1 cellular context compared by ENCODE assay signal in the genomic region with DNA sequence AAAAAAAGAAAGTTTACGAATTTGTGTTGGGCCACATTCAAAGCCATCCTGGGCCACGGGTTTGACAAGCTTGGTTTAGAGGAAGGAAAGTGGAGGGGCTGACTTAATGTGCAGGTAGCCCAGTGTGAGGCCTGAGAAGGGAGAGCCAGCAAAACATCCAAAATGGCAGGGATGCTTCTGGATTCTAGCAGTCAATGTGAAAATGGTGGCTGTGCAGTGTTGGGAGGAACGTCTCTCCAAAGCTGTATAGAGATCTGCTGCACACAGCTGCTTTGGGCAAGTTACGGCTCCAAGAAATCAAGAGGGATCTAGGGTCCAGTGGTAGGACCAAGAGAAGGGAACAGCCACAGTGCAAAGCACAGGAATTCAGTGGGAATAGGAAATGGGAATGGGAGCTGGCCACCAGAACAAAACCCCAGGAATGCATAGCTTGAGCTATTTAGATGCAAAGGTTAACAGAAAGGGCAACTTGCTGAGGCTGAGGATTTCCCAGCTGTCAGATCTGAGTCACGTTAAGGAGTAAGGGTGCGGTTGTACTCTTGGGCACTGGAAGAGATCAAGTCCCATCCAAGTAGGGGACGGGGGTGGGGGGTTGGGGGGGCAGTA.
TF ChIP-seq lines count a peak whose summit lies in the region.

No MANE protein-coding gene starts in this region.

TF ChIP-seq in WTC11, 78 proteins besides CTCF, POLR2A, EP300 and RAD21 (continued from another document):
- TF ChIP-seq, protein P1, sequence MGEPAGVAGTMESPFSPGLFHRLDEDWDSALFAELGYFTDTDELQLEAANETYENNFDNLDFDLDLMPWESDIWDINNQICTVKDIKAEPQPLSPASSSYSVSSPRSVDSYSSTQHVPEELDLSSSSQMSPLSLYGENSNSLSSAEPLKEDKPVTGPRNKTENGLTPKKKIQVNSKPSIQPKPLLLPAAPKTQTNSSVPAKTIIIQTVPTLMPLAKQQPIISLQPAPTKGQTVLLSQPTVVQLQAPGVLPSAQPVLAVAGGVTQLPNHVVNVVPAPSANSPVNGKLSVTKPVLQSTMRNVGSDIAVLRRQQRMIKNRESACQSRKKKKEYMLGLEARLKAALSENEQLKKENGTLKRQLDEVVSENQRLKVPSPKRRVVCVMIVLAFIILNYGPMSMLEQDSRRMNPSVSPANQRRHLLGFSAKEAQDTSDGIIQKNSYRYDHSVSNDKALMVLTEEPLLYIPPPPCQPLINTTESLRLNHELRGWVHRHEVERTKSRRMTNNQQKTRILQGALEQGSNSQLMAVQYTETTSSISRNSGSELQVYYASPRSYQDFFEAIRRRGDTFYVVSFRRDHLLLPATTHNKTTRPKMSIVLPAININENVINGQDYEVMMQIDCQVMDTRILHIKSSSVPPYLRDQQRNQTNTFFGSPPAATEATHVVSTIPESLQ (CRISPR knock-in tag; IDR thresholded peaks at IDR 0.05), result no peak
- TF ChIP-seq JAZF1 (CRISPR knock-in tag; IDR thresholded peaks at IDR 0.05) (no peak), TEAD1 (CRISPR knock-in tag; IDR thresholded peaks at IDR 0.05) (0 out of 2 replicates have a peak, but pooled peaks have one; percentile 62), SP1 (CRISPR knock-in tag; conservative IDR thresholded peaks at IDR 0.05) (no peak), MXD4 (CRISPR knock-in tag; IDR thresholded peaks at IDR 0.05; ENCODE audit: borderline replicate concordance) (0 out of 2 replicates have a peak, but pooled peaks have one; percentile 58), FOXK1 (CRISPR knock-in tag; IDR thresholded peaks at IDR 0.05) (peak; percentile 43; the same call in 1 of the 2 replicates), IRF2 (CRISPR knock-in tag; IDR thresholded peaks at IDR 0.05; ENCODE audit: borderline replicate concordance, low read depth) (no peak), ZNF138 (CRISPR knock-in tag; conservative IDR thresholded peaks at IDR 0.05) (no peak)
- TF ChIP-seq, protein P2, sequence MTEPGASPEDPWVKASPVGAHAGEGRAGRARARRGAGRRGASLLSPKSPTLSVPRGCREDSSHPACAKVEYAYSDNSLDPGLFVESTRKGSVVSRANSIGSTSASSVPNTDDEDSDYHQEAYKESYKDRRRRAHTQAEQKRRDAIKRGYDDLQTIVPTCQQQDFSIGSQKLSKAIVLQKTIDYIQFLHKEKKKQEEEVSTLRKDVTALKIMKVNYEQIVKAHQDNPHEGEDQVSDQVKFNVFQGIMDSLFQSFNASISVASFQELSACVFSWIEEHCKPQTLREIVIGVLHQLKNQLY (CRISPR knock-in tag; IDR thresholded peaks at IDR 0.05), result no peak
- TF ChIP-seq, protein P3, sequence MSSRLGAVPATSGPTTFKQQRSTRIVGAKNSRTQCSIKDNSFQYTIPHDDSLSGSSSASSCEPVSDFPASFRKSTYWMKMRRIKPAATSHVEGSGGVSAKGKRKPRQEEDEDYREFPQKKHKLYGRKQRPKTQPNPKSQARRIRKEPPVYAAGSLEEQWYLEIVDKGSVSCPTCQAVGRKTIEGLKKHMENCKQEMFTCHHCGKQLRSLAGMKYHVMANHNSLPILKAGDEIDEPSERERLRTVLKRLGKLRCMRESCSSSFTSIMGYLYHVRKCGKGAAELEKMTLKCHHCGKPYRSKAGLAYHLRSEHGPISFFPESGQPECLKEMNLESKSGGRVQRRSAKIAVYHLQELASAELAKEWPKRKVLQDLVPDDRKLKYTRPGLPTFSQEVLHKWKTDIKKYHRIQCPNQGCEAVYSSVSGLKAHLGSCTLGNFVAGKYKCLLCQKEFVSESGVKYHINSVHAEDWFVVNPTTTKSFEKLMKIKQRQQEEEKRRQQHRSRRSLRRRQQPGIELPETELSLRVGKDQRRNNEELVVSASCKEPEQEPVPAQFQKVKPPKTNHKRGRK (CRISPR knock-in tag; IDR thresholded peaks at IDR 0.05; ENCODE audit: borderline replicate concordance), result no peak
- TF ChIP-seq, protein P4, sequence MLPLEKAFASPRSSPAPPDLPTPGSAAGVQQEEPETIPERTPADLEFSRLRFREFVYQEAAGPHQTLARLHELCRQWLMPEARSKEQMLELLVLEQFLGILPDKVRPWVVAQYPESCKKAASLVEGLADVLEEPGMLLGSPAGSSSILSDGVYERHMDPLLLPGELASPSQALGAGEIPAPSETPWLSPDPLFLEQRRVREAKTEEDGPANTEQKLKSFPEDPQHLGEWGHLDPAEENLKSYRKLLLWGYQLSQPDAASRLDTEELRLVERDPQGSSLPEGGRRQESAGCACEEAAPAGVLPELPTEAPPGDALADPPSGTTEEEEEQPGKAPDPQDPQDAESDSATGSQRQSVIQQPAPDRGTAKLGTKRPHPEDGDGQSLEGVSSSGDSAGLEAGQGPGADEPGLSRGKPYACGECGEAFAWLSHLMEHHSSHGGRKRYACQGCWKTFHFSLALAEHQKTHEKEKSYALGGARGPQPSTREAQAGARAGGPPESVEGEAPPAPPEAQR (CRISPR knock-in tag; IDR thresholded peaks at IDR 0.05), result peak; percentile 86; the same call in 1 of the 2 replicates
- TF ChIP-seq, protein P5, sequence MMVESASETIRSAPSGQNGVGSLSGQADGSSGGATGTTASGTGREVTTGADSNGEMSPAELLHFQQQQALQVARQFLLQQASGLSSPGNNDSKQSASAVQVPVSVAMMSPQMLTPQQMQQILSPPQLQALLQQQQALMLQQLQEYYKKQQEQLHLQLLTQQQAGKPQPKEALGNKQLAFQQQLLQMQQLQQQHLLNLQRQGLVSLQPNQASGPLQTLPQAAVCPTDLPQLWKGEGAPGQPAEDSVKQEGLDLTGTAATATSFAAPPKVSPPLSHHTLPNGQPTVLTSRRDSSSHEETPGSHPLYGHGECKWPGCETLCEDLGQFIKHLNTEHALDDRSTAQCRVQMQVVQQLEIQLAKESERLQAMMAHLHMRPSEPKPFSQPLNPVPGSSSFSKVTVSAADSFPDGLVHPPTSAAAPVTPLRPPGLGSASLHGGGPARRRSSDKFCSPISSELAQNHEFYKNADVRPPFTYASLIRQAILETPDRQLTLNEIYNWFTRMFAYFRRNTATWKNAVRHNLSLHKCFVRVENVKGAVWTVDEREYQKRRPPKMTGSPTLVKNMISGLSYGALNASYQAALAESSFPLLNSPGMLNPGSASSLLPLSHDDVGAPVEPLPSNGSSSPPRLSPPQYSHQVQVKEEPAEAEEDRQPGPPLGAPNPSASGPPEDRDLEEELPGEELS (CRISPR knock-in tag; IDR thresholded peaks at IDR 0.05), result 0 out of 2 replicates have a peak, but pooled peaks have one; percentile 38
- TF ChIP-seq, protein P6, sequence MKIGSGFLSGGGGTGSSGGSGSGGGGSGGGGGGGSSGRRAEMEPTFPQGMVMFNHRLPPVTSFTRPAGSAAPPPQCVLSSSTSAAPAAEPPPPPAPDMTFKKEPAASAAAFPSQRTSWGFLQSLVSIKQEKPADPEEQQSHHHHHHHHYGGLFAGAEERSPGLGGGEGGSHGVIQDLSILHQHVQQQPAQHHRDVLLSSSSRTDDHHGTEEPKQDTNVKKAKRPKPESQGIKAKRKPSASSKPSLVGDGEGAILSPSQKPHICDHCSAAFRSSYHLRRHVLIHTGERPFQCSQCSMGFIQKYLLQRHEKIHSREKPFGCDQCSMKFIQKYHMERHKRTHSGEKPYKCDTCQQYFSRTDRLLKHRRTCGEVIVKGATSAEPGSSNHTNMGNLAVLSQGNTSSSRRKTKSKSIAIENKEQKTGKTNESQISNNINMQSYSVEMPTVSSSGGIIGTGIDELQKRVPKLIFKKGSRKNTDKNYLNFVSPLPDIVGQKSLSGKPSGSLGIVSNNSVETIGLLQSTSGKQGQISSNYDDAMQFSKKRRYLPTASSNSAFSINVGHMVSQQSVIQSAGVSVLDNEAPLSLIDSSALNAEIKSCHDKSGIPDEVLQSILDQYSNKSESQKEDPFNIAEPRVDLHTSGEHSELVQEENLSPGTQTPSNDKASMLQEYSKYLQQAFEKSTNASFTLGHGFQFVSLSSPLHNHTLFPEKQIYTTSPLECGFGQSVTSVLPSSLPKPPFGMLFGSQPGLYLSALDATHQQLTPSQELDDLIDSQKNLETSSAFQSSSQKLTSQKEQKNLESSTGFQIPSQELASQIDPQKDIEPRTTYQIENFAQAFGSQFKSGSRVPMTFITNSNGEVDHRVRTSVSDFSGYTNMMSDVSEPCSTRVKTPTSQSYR (CRISPR knock-in tag; IDR thresholded peaks at IDR 0.05), result no peak
